ENCODE assay signal across 1 cellular context in genomic region chr1:109764561-109765482, GRCh38.
TF ChIP-seq lines count a peak whose summit lies in the region.

No MANE protein-coding gene starts in this region.

TF ChIP-seq in WTC11, 78 proteins besides CTCF, POLR2A, EP300 and RAD21 (continued from another document):
- TF ChIP-seq ZNF425 (CRISPR knock-in tag; conservative IDR thresholded peaks at IDR 0.05) (no peak), AFF4 (CRISPR knock-in tag; IDR thresholded peaks at IDR 0.05; ENCODE audit: borderline replicate concordance) (no peak), ZNF121 (CRISPR knock-in tag; IDR thresholded peaks at IDR 0.05) (no peak), NR1H2 (CRISPR knock-in tag; IDR thresholded peaks at IDR 0.05) (no peak), ZBTB43 (CRISPR knock-in tag; IDR thresholded peaks at IDR 0.05) (no peak), NR2C2 (CRISPR knock-in tag; IDR thresholded peaks at IDR 0.05) (no peak), TP53 (CRISPR knock-in tag; IDR thresholded peaks at IDR 0.05) (no peak), JAZF1 (CRISPR knock-in tag; IDR thresholded peaks at IDR 0.05) (no peak), ATF3 (CRISPR knock-in tag; conservative IDR thresholded peaks at IDR 0.05) (no peak), CREB1 (CRISPR knock-in tag; IDR thresholded peaks at IDR 0.05) (no peak), NFATC4 (CRISPR knock-in tag; IDR thresholded peaks at IDR 0.05) (no peak), SOX15 (CRISPR knock-in tag; IDR thresholded peaks at IDR 0.05) (no peak)
- TF ChIP-seq, protein P1, sequence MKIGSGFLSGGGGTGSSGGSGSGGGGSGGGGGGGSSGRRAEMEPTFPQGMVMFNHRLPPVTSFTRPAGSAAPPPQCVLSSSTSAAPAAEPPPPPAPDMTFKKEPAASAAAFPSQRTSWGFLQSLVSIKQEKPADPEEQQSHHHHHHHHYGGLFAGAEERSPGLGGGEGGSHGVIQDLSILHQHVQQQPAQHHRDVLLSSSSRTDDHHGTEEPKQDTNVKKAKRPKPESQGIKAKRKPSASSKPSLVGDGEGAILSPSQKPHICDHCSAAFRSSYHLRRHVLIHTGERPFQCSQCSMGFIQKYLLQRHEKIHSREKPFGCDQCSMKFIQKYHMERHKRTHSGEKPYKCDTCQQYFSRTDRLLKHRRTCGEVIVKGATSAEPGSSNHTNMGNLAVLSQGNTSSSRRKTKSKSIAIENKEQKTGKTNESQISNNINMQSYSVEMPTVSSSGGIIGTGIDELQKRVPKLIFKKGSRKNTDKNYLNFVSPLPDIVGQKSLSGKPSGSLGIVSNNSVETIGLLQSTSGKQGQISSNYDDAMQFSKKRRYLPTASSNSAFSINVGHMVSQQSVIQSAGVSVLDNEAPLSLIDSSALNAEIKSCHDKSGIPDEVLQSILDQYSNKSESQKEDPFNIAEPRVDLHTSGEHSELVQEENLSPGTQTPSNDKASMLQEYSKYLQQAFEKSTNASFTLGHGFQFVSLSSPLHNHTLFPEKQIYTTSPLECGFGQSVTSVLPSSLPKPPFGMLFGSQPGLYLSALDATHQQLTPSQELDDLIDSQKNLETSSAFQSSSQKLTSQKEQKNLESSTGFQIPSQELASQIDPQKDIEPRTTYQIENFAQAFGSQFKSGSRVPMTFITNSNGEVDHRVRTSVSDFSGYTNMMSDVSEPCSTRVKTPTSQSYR (CRISPR knock-in tag; IDR thresholded peaks at IDR 0.05): no peak
